ENCODE assay signal across 8 cellular contexts in genomic region chr2:160210599-160211138, GRCh38. TPM values are rescaled to one million over a fixed set of nuclear protein-coding genes. Genes with fewer than 3 reads are reported as not detected.
DNase-seq lines count a peak whose midpoint lies in the region; ATAC-seq and TF ChIP-seq lines count a peak whose summit lies in the region.

No MANE protein-coding gene starts in this region.

- no peaks in the 10 kb centered on the region for H3K79me2 ChIP-seq in parathyroid adenoma

- H3K27ac ChIP-seq in parathyroid adenoma = no peak overlapping the region
- H3K27ac ChIP-seq in upper lobe of right lung = no peak overlapping the region

- H3K27me3 ChIP-seq in parathyroid adenoma (ENCODE audit: control insufficient read depth, insufficient read depth, low read length) = no peaks in the 10 kb centered on the region
- H3K27me3 ChIP-seq in upper lobe of right lung = no peaks in the 10 kb centered on the region

- TF ChIP-seq CTCF in AG04449 (IDR thresholded peaks at IDR 0.05; ENCODE audit: insufficient read depth, low read length, missing control alignments) (peak; percentile 79), fibroblast of mammary gland (conservative IDR thresholded peaks at IDR 0.05; ENCODE audit: control insufficient read depth, insufficient read depth, low read depth, low read length) (peak; percentile 76), parathyroid adenoma (IDR thresholded peaks at IDR 0.05) (peak; percentile 92), upper lobe of right lung (IDR thresholded peaks at IDR 0.05) (peak; percentile 75)

- POLR2A ChIA-PET in AG04449 (lab: Yijun Ruan, JAX) = interaction anchor here (2.1 kb wide), 1 partner anchor 9 kb away, joined by 9 read pairs; no protein-coding TSS in a partner anchor

- H3K4me3 ChIP-seq in AG04449 (ENCODE audit: low read depth, low read length) = no peak overlapping the region
- no peak overlapping the region for H3K4me3 ChIP-seq in fibroblast of mammary gland (ENCODE audit: control insufficient read depth, low read depth, low read length)
- H3K4me3 ChIP-seq in parathyroid adenoma (ENCODE audit: low read depth, low read length) = no peak overlapping the region
- H3K4me3 ChIP-seq in upper lobe of right lung = no peak overlapping the region

- no peak overlapping the region for H3K9ac ChIP-seq in parathyroid adenoma

- H3K4me2 ChIP-seq in parathyroid adenoma (ENCODE audit: low read length) = no peak overlapping the region

- CTCF ChIA-PET in AG04449 (lab: Yijun Ruan, JAX) = interaction anchor here (1.0 to 5.4 kb wide), 14 partner anchors 10 to 783 kb away, joined by 3 to 46 read pairs (median 4); no protein-coding TSS in a partner anchor

- ATAC-seq in GM18517 (IDR thresholded peaks at IDR 0.05; ENCODE audit: unreplicated experiment) (peak; percentile 95), HG02970 (IDR thresholded peaks at IDR 0.05; ENCODE audit: low FRiP score, unreplicated experiment) (peak; percentile 89), upper lobe of right lung (peak; percentile 86)

- H3K9me3 ChIP-seq in parathyroid adenoma (ENCODE audit: control insufficient read depth, low read length) (no peaks in the 10 kb centered on the region), upper lobe of right lung (no peaks in the 10 kb centered on the region)

- H3K36me3 ChIP-seq in parathyroid adenoma (ENCODE audit: control insufficient read depth, insufficient read depth, low read length) = no peaks in the 10 kb centered on the region
- no peaks in the 10 kb centered on the region for H3K36me3 ChIP-seq in upper lobe of right lung

- H3K4me1 ChIP-seq in parathyroid adenoma = peaks cover 7% of the 10 kb centered on the region
- H3K4me1 ChIP-seq in upper lobe of right lung = peaks cover 30% of the 10 kb centered on the region

- intact Hi-C loops in upper lobe of right lung (cut with DNase I) = no loop called here

- DNase-seq in AG04449 (ENCODE audit: low read depth, low spot score) (no peak), NOMO-1 treated with dmso at 0.1 percent for 144 hours (lab: John Stamatoyannopoulos, UW; ENCODE audit: unreplicated experiment) (peak; percentile 51), fibroblast of mammary gland (ENCODE audit: low read depth) (peak; percentile 49), upper lobe of right lung (peak; percentile 86)
- peak; percentile 85 for DNase-seq in activated CD8-positive, alpha-beta memory T cell treated with anti-CD3 and anti-CD28 coated beads, Interleukin-2, amount 50 U/mL, for 48 hours

- peak overlapping the region; percentile 31 for H2AFZ ChIP-seq in parathyroid adenoma

RNA-seq across cellular contexts. Expression of gene ITGB6, which starts 10.6 kb away (rescaled TPM):
- 109 TPM for total RNA-seq in upper lobe of right lung
